Comparison of ENCODE assay signal across 1 cellular context in genomic region chr20:44643596-44644383, GRCh38.
TF ChIP-seq lines count a peak whose summit lies in the region.

No MANE protein-coding gene starts in this region.

TF ChIP-seq in H1, 55 proteins besides CTCF, POLR2A, EP300 and RAD21 (continued from another document):
- TF ChIP-seq USF2 (IDR thresholded peaks at IDR 0.05; ENCODE audit: low read length) (no peak), ASH2L (IDR thresholded peaks at IDR 0.05; ENCODE audit: low read length) (no peak), BCL11A (IDR thresholded peaks at IDR 0.05; ENCODE audit: low read depth in 2 of 2, low read length in 2 of 2) (no peak)
